ENCODE assay signal across 1 cellular context in the genomic region with DNA sequence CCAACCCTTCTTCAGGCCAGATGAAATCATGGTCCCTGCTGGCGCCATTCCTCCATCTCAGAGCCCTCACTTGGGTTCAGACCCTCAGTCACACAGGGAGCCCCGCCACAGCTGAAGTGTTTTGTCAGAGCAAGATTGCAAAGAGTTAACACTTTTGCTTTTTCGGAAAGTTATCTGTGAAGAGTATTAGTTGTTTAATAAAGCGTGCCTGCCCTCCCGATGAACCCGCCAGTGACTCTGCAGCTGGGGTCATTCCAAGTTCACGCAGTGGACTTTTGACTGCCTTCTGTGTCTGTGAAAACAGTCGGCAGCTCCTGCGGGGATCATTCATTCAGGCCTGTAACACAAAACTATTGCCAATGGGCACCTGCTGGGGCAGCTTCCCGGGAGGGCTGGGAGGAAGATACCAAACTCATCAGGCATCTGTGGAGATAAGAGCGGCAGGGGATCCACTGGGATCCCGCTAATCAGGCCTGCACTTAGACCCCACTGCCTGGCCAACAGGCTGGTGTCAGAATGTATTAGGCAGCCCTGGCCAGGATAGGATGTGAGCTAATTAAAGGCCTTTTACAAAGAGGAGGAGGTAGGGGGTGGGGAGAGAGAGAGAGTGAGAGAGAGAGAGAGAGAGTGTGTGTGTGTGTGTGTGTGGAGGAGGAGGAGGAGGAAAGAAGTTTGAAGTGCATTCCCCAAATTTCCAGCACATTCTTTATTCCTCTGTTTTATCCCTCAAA.
TF ChIP-seq lines count a peak whose summit lies in the region.

No MANE protein-coding gene starts in this region.

TF ChIP-seq in HepG2, 621 proteins besides CTCF, POLR2A, EP300 and RAD21 (continued from another document and continues in another):
- TF ChIP-seq, protein P1, sequence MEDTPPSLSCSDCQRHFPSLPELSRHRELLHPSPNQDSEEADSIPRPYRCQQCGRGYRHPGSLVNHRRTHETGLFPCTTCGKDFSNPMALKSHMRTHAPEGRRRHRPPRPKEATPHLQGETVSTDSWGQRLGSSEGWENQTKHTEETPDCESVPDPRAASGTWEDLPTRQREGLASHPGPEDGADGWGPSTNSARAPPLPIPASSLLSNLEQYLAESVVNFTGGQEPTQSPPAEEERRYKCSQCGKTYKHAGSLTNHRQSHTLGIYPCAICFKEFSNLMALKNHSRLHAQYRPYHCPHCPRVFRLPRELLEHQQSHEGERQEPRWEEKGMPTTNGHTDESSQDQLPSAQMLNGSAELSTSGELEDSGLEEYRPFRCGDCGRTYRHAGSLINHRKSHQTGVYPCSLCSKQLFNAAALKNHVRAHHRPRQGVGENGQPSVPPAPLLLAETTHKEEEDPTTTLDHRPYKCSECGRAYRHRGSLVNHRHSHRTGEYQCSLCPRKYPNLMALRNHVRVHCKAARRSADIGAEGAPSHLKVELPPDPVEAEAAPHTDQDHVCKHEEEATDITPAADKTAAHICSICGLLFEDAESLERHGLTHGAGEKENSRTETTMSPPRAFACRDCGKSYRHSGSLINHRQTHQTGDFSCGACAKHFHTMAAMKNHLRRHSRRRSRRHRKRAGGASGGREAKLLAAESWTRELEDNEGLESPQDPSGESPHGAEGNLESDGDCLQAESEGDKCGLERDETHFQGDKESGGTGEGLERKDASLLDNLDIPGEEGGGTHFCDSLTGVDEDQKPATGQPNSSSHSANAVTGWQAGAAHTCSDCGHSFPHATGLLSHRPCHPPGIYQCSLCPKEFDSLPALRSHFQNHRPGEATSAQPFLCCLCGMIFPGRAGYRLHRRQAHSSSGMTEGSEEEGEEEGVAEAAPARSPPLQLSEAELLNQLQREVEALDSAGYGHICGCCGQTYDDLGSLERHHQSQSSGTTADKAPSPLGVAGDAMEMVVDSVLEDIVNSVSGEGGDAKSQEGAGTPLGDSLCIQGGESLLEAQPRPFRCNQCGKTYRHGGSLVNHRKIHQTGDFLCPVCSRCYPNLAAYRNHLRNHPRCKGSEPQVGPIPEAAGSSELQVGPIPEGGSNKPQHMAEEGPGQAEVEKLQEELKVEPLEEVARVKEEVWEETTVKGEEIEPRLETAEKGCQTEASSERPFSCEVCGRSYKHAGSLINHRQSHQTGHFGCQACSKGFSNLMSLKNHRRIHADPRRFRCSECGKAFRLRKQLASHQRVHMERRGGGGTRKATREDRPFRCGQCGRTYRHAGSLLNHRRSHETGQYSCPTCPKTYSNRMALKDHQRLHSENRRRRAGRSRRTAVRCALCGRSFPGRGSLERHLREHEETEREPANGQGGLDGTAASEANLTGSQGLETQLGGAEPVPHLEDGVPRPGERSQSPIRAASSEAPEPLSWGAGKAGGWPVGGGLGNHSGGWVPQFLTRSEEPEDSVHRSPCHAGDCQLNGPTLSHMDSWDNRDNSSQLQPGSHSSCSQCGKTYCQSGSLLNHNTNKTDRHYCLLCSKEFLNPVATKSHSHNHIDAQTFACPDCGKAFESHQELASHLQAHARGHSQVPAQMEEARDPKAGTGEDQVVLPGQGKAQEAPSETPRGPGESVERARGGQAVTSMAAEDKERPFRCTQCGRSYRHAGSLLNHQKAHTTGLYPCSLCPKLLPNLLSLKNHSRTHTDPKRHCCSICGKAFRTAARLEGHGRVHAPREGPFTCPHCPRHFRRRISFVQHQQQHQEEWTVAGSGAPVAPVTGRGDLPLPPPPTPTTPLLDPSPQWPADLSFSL (CRISPR knock-in tag; IDR thresholded peaks at IDR 0.05), result peak; percentile 48; the same call in 1 of the 2 replicates
- TF ChIP-seq ZBTB2 (CRISPR knock-in tag; IDR thresholded peaks at IDR 0.05; ENCODE audit: low read depth), result no peak
- TF ChIP-seq, protein P2, sequence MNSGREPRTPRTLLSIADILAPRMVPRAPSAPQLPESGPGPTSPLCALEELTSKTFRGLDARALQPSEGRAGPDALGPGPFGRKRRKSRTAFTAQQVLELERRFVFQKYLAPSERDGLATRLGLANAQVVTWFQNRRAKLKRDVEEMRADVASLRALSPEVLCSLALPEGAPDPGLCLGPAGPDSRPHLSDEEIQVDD (CRISPR knock-in tag; IDR thresholded peaks at IDR 0.05; ENCODE audit: borderline replicate concordance), result no peak
- TF ChIP-seq ZSCAN31 (CRISPR knock-in tag; IDR thresholded peaks at IDR 0.05; ENCODE audit: low read depth), result no peak
- no peak for TF ChIP-seq ZNF570 (CRISPR knock-in tag; IDR thresholded peaks at IDR 0.05; ENCODE audit: borderline replicate concordance)
- no peak for TF ChIP-seq MTF2 (CRISPR knock-in tag; IDR thresholded peaks at IDR 0.05; ENCODE audit: borderline replicate concordance)
- TF ChIP-seq PRDM10 (CRISPR knock-in tag; IDR thresholded peaks at IDR 0.05; ENCODE audit: low read depth), result no peak
- peak; percentile 49; the same call in 1 of the 2 replicates for TF ChIP-seq FOXJ3 (CRISPR knock-in tag; IDR thresholded peaks at IDR 0.05; ENCODE audit: borderline replicate concordance)
- TF ChIP-seq HCFC1 (IDR thresholded peaks at IDR 0.05; ENCODE audit: low read depth, low read length), result no peak
- peak; percentile 80; the same call in 1 of the 2 replicates for TF ChIP-seq CBX5 (CRISPR knock-in tag; IDR thresholded peaks at IDR 0.05; ENCODE audit: borderline replicate concordance)
- TF ChIP-seq, protein P3, sequence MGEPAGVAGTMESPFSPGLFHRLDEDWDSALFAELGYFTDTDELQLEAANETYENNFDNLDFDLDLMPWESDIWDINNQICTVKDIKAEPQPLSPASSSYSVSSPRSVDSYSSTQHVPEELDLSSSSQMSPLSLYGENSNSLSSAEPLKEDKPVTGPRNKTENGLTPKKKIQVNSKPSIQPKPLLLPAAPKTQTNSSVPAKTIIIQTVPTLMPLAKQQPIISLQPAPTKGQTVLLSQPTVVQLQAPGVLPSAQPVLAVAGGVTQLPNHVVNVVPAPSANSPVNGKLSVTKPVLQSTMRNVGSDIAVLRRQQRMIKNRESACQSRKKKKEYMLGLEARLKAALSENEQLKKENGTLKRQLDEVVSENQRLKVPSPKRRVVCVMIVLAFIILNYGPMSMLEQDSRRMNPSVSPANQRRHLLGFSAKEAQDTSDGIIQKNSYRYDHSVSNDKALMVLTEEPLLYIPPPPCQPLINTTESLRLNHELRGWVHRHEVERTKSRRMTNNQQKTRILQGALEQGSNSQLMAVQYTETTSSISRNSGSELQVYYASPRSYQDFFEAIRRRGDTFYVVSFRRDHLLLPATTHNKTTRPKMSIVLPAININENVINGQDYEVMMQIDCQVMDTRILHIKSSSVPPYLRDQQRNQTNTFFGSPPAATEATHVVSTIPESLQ (CRISPR knock-in tag; conservative IDR thresholded peaks at IDR 0.05), result no peak
- TF ChIP-seq FOXA1 (IDR thresholded peaks at IDR 0.05), result no peak
- TF ChIP-seq FOXA1 (CRISPR knock-in tag; IDR thresholded peaks at IDR 0.05), result peak; percentile 15; the same call in 1 of the 2 replicates
- 0 out of 2 replicates have a peak, but pooled peaks have one; percentile 26 for TF ChIP-seq GATAD1 (CRISPR knock-in tag; IDR thresholded peaks at IDR 0.05)
- no peak for TF ChIP-seq TMF1 (CRISPR knock-in tag; IDR thresholded peaks at IDR 0.05; ENCODE audit: low read depth)
- TF ChIP-seq PHF8 (CRISPR knock-in tag; IDR thresholded peaks at IDR 0.05), result no peak
- no peak for TF ChIP-seq NFYC (CRISPR knock-in tag; IDR thresholded peaks at IDR 0.05)
- TF ChIP-seq ZNF563 (CRISPR knock-in tag; IDR thresholded peaks at IDR 0.05), result no peak
- no peak for TF ChIP-seq EED (CRISPR knock-in tag; IDR thresholded peaks at IDR 0.05)
- no peak for TF ChIP-seq FUBP1 (CRISPR knock-in tag; IDR thresholded peaks at IDR 0.05; ENCODE audit: borderline replicate concordance)
- TF ChIP-seq KMT2B (CRISPR knock-in tag; IDR thresholded peaks at IDR 0.05), result no peak
- no peak for TF ChIP-seq SP140L (CRISPR knock-in tag; IDR thresholded peaks at IDR 0.05; ENCODE audit: borderline replicate concordance)
- no peak for TF ChIP-seq BRCA1 (CRISPR knock-in tag; IDR thresholded peaks at IDR 0.05)
- TF ChIP-seq, protein P4, sequence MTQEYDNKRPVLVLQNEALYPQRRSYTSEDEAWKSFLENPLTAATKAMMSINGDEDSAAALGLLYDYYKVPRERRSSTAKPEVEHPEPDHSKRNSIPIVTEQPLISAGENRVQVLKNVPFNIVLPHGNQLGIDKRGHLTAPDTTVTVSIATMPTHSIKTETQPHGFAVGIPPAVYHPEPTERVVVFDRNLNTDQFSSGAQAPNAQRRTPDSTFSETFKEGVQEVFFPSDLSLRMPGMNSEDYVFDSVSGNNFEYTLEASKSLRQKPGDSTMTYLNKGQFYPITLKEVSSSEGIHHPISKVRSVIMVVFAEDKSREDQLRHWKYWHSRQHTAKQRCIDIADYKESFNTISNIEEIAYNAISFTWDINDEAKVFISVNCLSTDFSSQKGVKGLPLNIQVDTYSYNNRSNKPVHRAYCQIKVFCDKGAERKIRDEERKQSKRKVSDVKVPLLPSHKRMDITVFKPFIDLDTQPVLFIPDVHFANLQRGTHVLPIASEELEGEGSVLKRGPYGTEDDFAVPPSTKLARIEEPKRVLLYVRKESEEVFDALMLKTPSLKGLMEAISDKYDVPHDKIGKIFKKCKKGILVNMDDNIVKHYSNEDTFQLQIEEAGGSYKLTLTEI (CRISPR knock-in tag; conservative IDR thresholded peaks at IDR 0.05), result no peak
- TF ChIP-seq ZIK1 (CRISPR knock-in tag; IDR thresholded peaks at IDR 0.05; ENCODE audit: borderline replicate concordance, low read depth), result no peak
- TF ChIP-seq SNRNP70 (IDR thresholded peaks at IDR 0.05; ENCODE audit: low read depth, low read length), result no peak
- no peak for TF ChIP-seq MXI1 (IDR thresholded peaks at IDR 0.05; ENCODE audit: borderline replicate concordance, low read depth, low read length)
- TF ChIP-seq ZNF18 (CRISPR knock-in tag; IDR thresholded peaks at IDR 0.05; ENCODE audit: insufficient replicate concordance), result no peak
